In genomic region chr18:32435631-32436500, GRCh38 we compare ENCODE assay signal across 16 cellular contexts. TPM values are rescaled to one million over a fixed set of nuclear protein-coding genes. Genes with fewer than 3 reads are reported as not detected.
"Had no signal": no experiment of that assay in that cellular context is flagged by ENCODE, and none has a peak within 500 bp of the region (broad histone marks: within the 10 kb centered on the region; RNA-seq: fewer than 3 reads in every experiment).

No MANE protein-coding gene starts in this region.

- H3K36me3 ChIP-seq: brain microvascular endothelial cell, transverse colon had no signal

- DNase-seq: activated B cell treated with CpG ODN at 0.5 μM for 24 hours; activated CD4-positive, alpha-beta T cell treated with anti-CD3 and anti-CD28 coated beads, Interleukin-2, amount 10 ng/mL, durations not matched to agents 7 days and 5 days; activated CD8-positive, alpha-beta memory T cell treated with anti-CD3 and anti-CD28 coated beads, Interleukin-2, amount 50 U/mL, for 48 hours; activated gamma-delta T cell treated with Interleukin-2 at 50 U/mL for 16 hours; activated naive CD8-positive, alpha-beta T cell treated with anti-CD3 and anti-CD28 coated beads for 36 hours; brain microvascular endothelial cell; cerebellar nuclear complex; effector memory CD8-positive, alpha-beta T cell; stimulated activated CD4-positive, alpha-beta T cell treated with anti-CD3 and anti-CD28 coated beads, Interleukin-4, amount 100 ng/mL, for 24 hours; stimulated activated naive CD4-positive, alpha-beta T cell; SW 1271; transverse colon had no signal

- H3K9me3 Mint-ChIP-seq: activated CD4-positive, alpha-beta T cell treated with anti-CD3 and anti-CD28 coated beads, Interleukin-2, amount 10 ng/mL, durations not matched to agents 7 days and 5 days had no signal

- H3K27me3 ChIP-seq: brain microvascular endothelial cell, transverse colon had no signal

- H3K27ac ChIP-seq: brain microvascular endothelial cell, skin epidermis, transverse colon had no signal

- H3K4me3 ChIP-seq: skin epidermis, transverse colon had no signal

- ATAC-seq: effector memory CD8-positive, alpha-beta T cell had no signal

- H3K4me1 Mint-ChIP-seq: activated B cell treated with CpG ODN at 0.5 μM for 24 hours; activated CD4-positive, alpha-beta T cell treated with anti-CD3 and anti-CD28 coated beads, Interleukin-2, amount 10 ng/mL, durations not matched to agents 7 days and 5 days; activated naive CD8-positive, alpha-beta T cell treated with anti-CD3 and anti-CD28 coated beads for 36 hours had no signal

- H3K36me3 Mint-ChIP-seq: activated naive CD8-positive, alpha-beta T cell treated with anti-CD3 and anti-CD28 coated beads for 36 hours had no signal

- H3K27ac Mint-ChIP-seq: activated B cell treated with CpG ODN at 0.5 μM for 24 hours; activated CD4-positive, alpha-beta T cell treated with anti-CD3 and anti-CD28 coated beads, Interleukin-2, amount 10 ng/mL, durations not matched to agents 7 days and 5 days; activated naive CD8-positive, alpha-beta T cell treated with anti-CD3 and anti-CD28 coated beads for 36 hours; effector memory CD8-positive, alpha-beta T cell; mesothelial cell of epicardium; T-helper 2 cell treated with Interferon-gamma antibody and Interleukin-4, amounts not matched to agents 5 μg/mL and 100 μg/mL, for 36 hours had no signal

- H3K4me3 Mint-ChIP-seq: activated B cell treated with CpG ODN at 0.5 μM for 24 hours; activated CD4-positive, alpha-beta T cell treated with anti-CD3 and anti-CD28 coated beads, Interleukin-2, amount 10 ng/mL, durations not matched to agents 7 days and 5 days; activated naive CD8-positive, alpha-beta T cell treated with anti-CD3 and anti-CD28 coated beads for 36 hours; effector memory CD8-positive, alpha-beta T cell; mesothelial cell of epicardium; neural crest cell; T-helper 2 cell treated with Interferon-gamma antibody and Interleukin-4, amounts not matched to agents 5 μg/mL and 100 μg/mL, for 36 hours had no signal

RNA-seq across cellular contexts. Expression of gene GAREM1, which starts 34.8 kb away (rescaled TPM):
- total RNA-seq: activated B cell treated with CpG ODN at 0.5 μM for 24 hours; activated CD4-positive, alpha-beta T cell treated with anti-CD3 and anti-CD28 coated beads, Interleukin-2, amount 10 ng/mL, durations not matched to agents 7 days and 5 days; activated naive CD8-positive, alpha-beta T cell treated with anti-CD3 and anti-CD28 coated beads for 36 hours had no signal
